8 cellular contexts compared by ENCODE assay signal in genomic region chr18:57435851-57436192, GRCh38. TPM values are rescaled to one million over a fixed set of nuclear protein-coding genes. Genes with fewer than 3 reads are reported as not detected.
DNase-seq lines count a peak whose midpoint lies in the region; ATAC-seq, FAIRE-seq and TF ChIP-seq lines count a peak whose summit lies in the region.
"Had no signal": no experiment of that assay in that cellular context is flagged by ENCODE, and none has a peak within 500 bp of the region (broad histone marks: within the 10 kb centered on the region; RNA-seq: fewer than 3 reads in every experiment).

No MANE protein-coding gene starts in this region.

- no peak overlapping the region for H3K4me3 ChIP-seq in CD8-positive, alpha-beta memory T cell (ENCODE audit: low read length)

- no peaks in the 10 kb centered on the region for H3K9me3 ChIP-seq in CD8-positive, alpha-beta memory T cell (ENCODE audit: low read length)
- H3K9me3 ChIP-seq: ovary had no signal

- H3K27ac Mint-ChIP-seq in CD8-positive, alpha-beta memory T cell, result no peak overlapping the region
- no peak overlapping the region for H3K27ac Mint-ChIP-seq in central memory CD8-positive, alpha-beta T cell (ENCODE audit: low read depth)
- H3K27ac Mint-ChIP-seq in neural crest cell (ENCODE audit: unreplicated experiment), result no peak overlapping the region

- POLR2A ChIA-PET in CD8-positive, alpha-beta memory T cell (lab: Charles Lee), result no interaction called here

- FAIRE-seq in D721Med (lab: Jason Lieb, UNC), result no peak

- H3K36me3 ChIP-seq in CD8-positive, alpha-beta memory T cell (ENCODE audit: insufficient read depth, low read length), result no peaks in the 10 kb centered on the region
- H3K36me3 ChIP-seq: ovary had no signal

- H3K9me3 Mint-ChIP-seq in CD8-positive, alpha-beta memory T cell, result peaks cover 0 to 18% (median 8%) of the 10 kb centered on the region in 5 donors
- no peaks in the 10 kb centered on the region for H3K9me3 Mint-ChIP-seq in central memory CD8-positive, alpha-beta T cell
- no peaks in the 10 kb centered on the region for H3K9me3 Mint-ChIP-seq in neural crest cell

- H3K27me3 ChIP-seq in CD8-positive, alpha-beta memory T cell (ENCODE audit: insufficient read depth, low read length, poor library complexity, severe bottlenecking), result peaks cover 65% of the 10 kb centered on the region

- peak overlapping the region in 6 of 7 donors; percentile 37 to 81 (median 64) for H3K4me3 Mint-ChIP-seq in CD8-positive, alpha-beta memory T cell
- peak overlapping the region; percentile 71 for H3K4me3 Mint-ChIP-seq in central memory CD8-positive, alpha-beta T cell
- H3K4me3 Mint-ChIP-seq in neural crest cell, result peak overlapping the region; percentile 91

- CTCF ChIA-PET in CD8-positive, alpha-beta memory T cell (lab: Charles Lee), result no interaction called here

- H3K4me1 Mint-ChIP-seq in CD8-positive, alpha-beta memory T cell, result peaks cover 31 to 49% (median 34%) of the 10 kb centered on the region in 3 donors
- peaks cover 31% of the 10 kb centered on the region for H3K4me1 Mint-ChIP-seq in central memory CD8-positive, alpha-beta T cell
- peaks cover 59% of the 10 kb centered on the region for H3K4me1 Mint-ChIP-seq in neural crest cell

- no peak for ATAC-seq in central memory CD8-positive, alpha-beta T cell (replicated peaks; ENCODE audit: extremely low read depth, poor library complexity, severe bottlenecking)
- ATAC-seq in GM18868 (IDR thresholded peaks at IDR 0.05; ENCODE audit: unreplicated experiment), result no peak

- H3K36me3 Mint-ChIP-seq in CD8-positive, alpha-beta memory T cell, result no peaks in the 10 kb centered on the region
- H3K36me3 Mint-ChIP-seq in central memory CD8-positive, alpha-beta T cell (ENCODE audit: insufficient read depth), result peaks cover 5% of the 10 kb centered on the region
- no peaks in the 10 kb centered on the region for H3K36me3 Mint-ChIP-seq in neural crest cell (ENCODE audit: low read depth)

- TF ChIP-seq CTCF in neural crest cell (conservative IDR thresholded peaks at IDR 0.05) (no peak), D721Med (IDR thresholded peaks at IDR 0.05; ENCODE audit: insufficient read depth, missing control alignments) (no peak)

- peaks cover 74 to 85% of the 10 kb centered on the region in 2 donors for H3K27me3 Mint-ChIP-seq in CD8-positive, alpha-beta memory T cell
- peaks cover 87% of the 10 kb centered on the region for H3K27me3 Mint-ChIP-seq in central memory CD8-positive, alpha-beta T cell
- H3K27me3 Mint-ChIP-seq in neural crest cell (ENCODE audit: low read depth), result peaks cover 97% of the 10 kb centered on the region

- DNase-seq in CD8-positive, alpha-beta memory T cell, result no peak
- DNase-seq in HT-29 (ENCODE audit: low spot score), result peak; percentile 17
- no peak for DNase-seq in central memory CD8-positive, alpha-beta T cell (ENCODE audit: low spot score in 2 of 2)
- no peak for DNase-seq in neural crest cell (ENCODE audit: low read depth, low spot score)
- no peak for DNase-seq in SK-N-DZ (ENCODE audit: low spot score)
- DNase-seq in D721Med (ENCODE audit: insufficient read length, low spot score), result no peak

- H3K4me1 ChIP-seq in CD8-positive, alpha-beta memory T cell (ENCODE audit: insufficient read depth, low read length), result peaks cover 12% of the 10 kb centered on the region

- no peak overlapping the region for H3K27ac ChIP-seq in CD8-positive, alpha-beta memory T cell (ENCODE audit: low read depth, low read length)
- H3K27ac ChIP-seq: ovary had no signal

RNA-seq across cellular contexts. Expression of gene ONECUT2, which starts 0.6 kb away (rescaled TPM):
- total RNA-seq in CD8-positive, alpha-beta memory T cell, result not detected
- polyA plus RNA-seq in CD8-positive, alpha-beta memory T cell, result not detected
- 6.6 and 8.6 TPM in 2 replicates for total RNA-seq in HT-29 (2014; rRNA removed; shearing (Covaris generic))
- total RNA-seq in neural crest cell, result 8.2 and 10.8 TPM in 2 replicates
- 7.3 and 7.7 TPM in 2 replicates for polyA plus RNA-seq in SK-N-DZ (2014; cell fraction: cytosol; rRNA removed)
- polyA plus RNA-seq in SK-N-DZ (2014; cell fraction: nucleus; rRNA removed), result 7.5 and 11.7 TPM in 2 replicates
